Comparison of ENCODE assay signal across 1 cellular context in genomic region chr4:26782168-26782829, GRCh38.
TF ChIP-seq lines count a peak whose summit lies in the region.

No MANE protein-coding gene starts in this region.

TF ChIP-seq in SK-N-SH treated with all-trans-retinoic acid at 6 μM for 48 hours, 23 proteins besides CTCF, POLR2A, EP300 and RAD21 (continued from another document):
- TF ChIP-seq PATZ1 (CRISPR knock-in tag; IDR thresholded peaks at IDR 0.05; ENCODE audit: borderline replicate concordance): no peak
- no peak for TF ChIP-seq TCF4 (CRISPR knock-in tag; IDR thresholded peaks at IDR 0.05; ENCODE audit: borderline replicate concordance)
- TF ChIP-seq GLIS3 (CRISPR knock-in tag; IDR thresholded peaks at IDR 0.05): no peak
- no peak for TF ChIP-seq ARNTL (CRISPR knock-in tag; IDR thresholded peaks at IDR 0.05; ENCODE audit: borderline replicate concordance, low read depth)
- TF ChIP-seq CREB5 (CRISPR knock-in tag; IDR thresholded peaks at IDR 0.05; ENCODE audit: low read depth): no peak
- TF ChIP-seq ZNF70 (CRISPR knock-in tag; IDR thresholded peaks at IDR 0.05): no peak
- TF ChIP-seq CSDC2 (CRISPR knock-in tag; IDR thresholded peaks at IDR 0.05): no peak
- no peak for TF ChIP-seq ZFP3 (CRISPR knock-in tag; IDR thresholded peaks at IDR 0.05)
- TF ChIP-seq, protein P1, sequence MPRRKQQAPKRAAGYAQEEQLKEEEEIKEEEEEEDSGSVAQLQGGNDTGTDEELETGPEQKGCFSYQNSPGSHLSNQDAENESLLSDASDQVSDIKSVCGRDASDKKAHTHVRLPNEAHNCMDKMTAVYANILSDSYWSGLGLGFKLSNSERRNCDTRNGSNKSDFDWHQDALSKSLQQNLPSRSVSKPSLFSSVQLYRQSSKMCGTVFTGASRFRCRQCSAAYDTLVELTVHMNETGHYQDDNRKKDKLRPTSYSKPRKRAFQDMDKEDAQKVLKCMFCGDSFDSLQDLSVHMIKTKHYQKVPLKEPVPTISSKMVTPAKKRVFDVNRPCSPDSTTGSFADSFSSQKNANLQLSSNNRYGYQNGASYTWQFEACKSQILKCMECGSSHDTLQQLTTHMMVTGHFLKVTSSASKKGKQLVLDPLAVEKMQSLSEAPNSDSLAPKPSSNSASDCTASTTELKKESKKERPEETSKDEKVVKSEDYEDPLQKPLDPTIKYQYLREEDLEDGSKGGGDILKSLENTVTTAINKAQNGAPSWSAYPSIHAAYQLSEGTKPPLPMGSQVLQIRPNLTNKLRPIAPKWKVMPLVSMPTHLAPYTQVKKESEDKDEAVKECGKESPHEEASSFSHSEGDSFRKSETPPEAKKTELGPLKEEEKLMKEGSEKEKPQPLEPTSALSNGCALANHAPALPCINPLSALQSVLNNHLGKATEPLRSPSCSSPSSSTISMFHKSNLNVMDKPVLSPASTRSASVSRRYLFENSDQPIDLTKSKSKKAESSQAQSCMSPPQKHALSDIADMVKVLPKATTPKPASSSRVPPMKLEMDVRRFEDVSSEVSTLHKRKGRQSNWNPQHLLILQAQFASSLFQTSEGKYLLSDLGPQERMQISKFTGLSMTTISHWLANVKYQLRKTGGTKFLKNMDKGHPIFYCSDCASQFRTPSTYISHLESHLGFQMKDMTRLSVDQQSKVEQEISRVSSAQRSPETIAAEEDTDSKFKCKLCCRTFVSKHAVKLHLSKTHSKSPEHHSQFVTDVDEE (CRISPR knock-in tag; IDR thresholded peaks at IDR 0.05): no peak
- no peak for TF ChIP-seq ESRRG (CRISPR knock-in tag; IDR thresholded peaks at IDR 0.05)
- no peak for TF ChIP-seq ISL1 (CRISPR knock-in tag; IDR thresholded peaks at IDR 0.05)
- TF ChIP-seq PPARA (CRISPR knock-in tag; IDR thresholded peaks at IDR 0.05; ENCODE audit: borderline replicate concordance): no peak
- no peak for TF ChIP-seq ZC3H10 (CRISPR knock-in tag; IDR thresholded peaks at IDR 0.05)
TF ChIP-seq in SK-N-SH treated with all-trans-retinoic acid at 6 μM for 48 hours: peak in this region for 0.
